Comparison of ENCODE assay signal across 9 cellular contexts in the genomic region with DNA sequence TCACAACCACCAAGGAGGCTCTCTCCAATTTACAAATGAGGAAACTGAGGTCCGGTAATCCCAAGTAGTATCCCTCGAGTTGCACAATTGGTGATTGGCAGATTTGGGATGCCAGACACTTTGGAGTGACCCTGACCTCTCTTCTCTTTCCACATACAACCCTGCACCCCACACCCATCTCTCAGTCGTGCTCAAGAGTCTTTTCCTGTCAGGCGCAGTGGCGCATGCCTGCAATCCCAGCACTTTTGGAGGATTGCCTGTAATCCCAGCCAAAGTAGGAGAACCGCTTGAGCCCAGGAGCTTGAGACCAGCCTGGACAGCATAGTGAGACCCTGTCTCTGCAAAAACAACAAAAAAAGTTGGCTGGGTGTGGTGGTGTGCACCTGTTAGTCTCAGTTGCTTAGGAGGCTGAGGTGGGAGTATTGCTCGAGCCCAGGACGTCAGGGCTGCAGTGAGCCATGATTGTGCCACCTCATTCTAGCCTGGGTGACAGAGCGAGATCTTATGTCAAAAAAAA.
"Had no signal": no experiment of that assay in that cellular context is flagged by ENCODE, and none has a peak within 500 bp of the region (broad histone marks: within the 10 kb centered on the region; RNA-seq: fewer than 3 reads in every experiment).

No MANE protein-coding gene starts in this region.

- H3K4me3 ChIP-seq: GM23248, HAP-1 had no signal

- H3K36me3 ChIP-seq: HAP-1 had no signal

- H3K9me3 ChIP-seq: HAP-1 had no signal

- ATAC-seq: HCT116 had no signal

- DNase-seq: GOT3, H7, HFFc6, IMR-90, KBM-7 had no signal

- H3K4me1 ChIP-seq: HAP-1 had no signal

- H3K27ac ChIP-seq: HL-60 had no signal

- H3K9ac ChIP-seq: GM23248 had no signal
